Comparison of ENCODE assay signal across 1 cellular context in the genomic region with DNA sequence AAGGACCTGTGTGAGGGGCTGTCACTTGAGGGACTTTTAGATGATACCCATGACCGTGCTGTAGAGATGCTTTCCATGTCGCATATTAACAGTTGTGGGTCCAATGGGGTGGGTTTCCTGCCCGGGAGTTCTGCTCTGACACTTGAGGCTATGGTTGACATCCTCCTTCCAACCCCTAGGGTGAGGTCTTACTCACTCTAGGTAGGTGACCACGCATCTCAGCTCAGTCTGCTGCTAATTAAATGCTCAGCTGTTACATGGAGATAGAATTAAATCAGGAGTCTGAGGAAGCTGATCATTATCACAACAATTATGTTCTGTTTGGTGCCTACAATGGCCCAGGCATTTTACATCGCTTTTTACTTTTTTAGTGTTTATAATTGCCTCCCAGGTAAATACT.
TF ChIP-seq lines count a peak whose summit lies in the region.

No MANE protein-coding gene starts in this region.

TF ChIP-seq in SK-N-SH, 30 proteins besides CTCF, POLR2A, EP300 and RAD21 (continued from another document):
- TF ChIP-seq, protein P1, sequence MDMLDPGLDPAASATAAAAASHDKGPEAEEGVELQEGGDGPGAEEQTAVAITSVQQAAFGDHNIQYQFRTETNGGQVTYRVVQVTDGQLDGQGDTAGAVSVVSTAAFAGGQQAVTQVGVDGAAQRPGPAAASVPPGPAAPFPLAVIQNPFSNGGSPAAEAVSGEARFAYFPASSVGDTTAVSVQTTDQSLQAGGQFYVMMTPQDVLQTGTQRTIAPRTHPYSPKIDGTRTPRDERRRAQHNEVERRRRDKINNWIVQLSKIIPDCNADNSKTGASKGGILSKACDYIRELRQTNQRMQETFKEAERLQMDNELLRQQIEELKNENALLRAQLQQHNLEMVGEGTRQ (IDR thresholded peaks at IDR 0.05; ENCODE audit: borderline replicate concordance, low read depth, low read length): no peak
- no peak for TF ChIP-seq FOXM1 (IDR thresholded peaks at IDR 0.05; ENCODE audit: low read depth)
- TF ChIP-seq GATA2 (CRISPR knock-in tag; IDR thresholded peaks at IDR 0.05): peak; percentile 73
